Comparison of ENCODE assay signal across 18 cellular contexts in genomic region chr3:70926835-70927234, GRCh38.
DNase-seq lines count a peak whose midpoint lies in the region; ATAC-seq and TF ChIP-seq lines count a peak whose summit lies in the region.
"Had no signal": no experiment of that assay in that cellular context is flagged by ENCODE, and none has a peak within 500 bp of the region (broad histone marks: within the 10 kb centered on the region; RNA-seq: fewer than 3 reads in every experiment).

No MANE protein-coding gene starts in this region.

- H3K79me1 ChIP-seq in IMR-90 (ENCODE audit: low read depth in 1 of 2, low read length in 2 of 2) = no peaks in the 10 kb centered on the region

- peak overlapping the region; percentile 57 for H3K27ac Mint-ChIP-seq in neural progenitor cell
- H3K27ac Mint-ChIP-seq: B cell; CD4-positive, alpha-beta T cell; CD8-positive, alpha-beta T cell had no signal

- no peaks in the 10 kb centered on the region for H3K36me3 ChIP-seq in IMR-90 (ENCODE audit: control insufficient read depth, insufficient read depth, low read length)
- no peaks in the 10 kb centered on the region for H3K36me3 ChIP-seq in esophagus muscularis mucosa
- no peaks in the 10 kb centered on the region for H3K36me3 ChIP-seq in neural progenitor cell
- no peaks in the 10 kb centered on the region for H3K36me3 ChIP-seq in gastroesophageal sphincter
- H3K36me3 ChIP-seq: BLaER1 treated with 17β-estradiol and CSF1 and Interleukin-3, amounts not matched to agents 10 nM and 100 nM had no signal

- no peak overlapping the region for H3K23ac ChIP-seq in IMR-90 (ENCODE audit: low read depth, low read length)

- H2BK5ac ChIP-seq in IMR-90 (ENCODE audit: low read depth, low read length, poor library complexity, severe bottlenecking) = no peak overlapping the region

- H3K9me1 ChIP-seq in IMR-90 (ENCODE audit: insufficient read depth, low read length) = no peaks in the 10 kb centered on the region

- no peaks in the 10 kb centered on the region for H3K79me2 ChIP-seq in neural progenitor cell (ENCODE audit: low read depth)

- H3K27ac ChIP-seq in IMR-90 (ENCODE audit: insufficient read depth, low read length) = no peak overlapping the region
- H3K27ac ChIP-seq in esophagus muscularis mucosa (replicated peaks in 1 of 4) = no peak overlapping the region
- no peak overlapping the region for H3K27ac ChIP-seq in neural progenitor cell
- H3K27ac ChIP-seq in gastroesophageal sphincter = no peak overlapping the region
- H3K27ac ChIP-seq: 22Rv1; A549; BLaER1 treated with 17β-estradiol and CSF1 and Interleukin-3, amounts not matched to agents 10 nM and 100 nM; C4-2B had no signal

- no peak overlapping the region for H4K8ac ChIP-seq in IMR-90 (ENCODE audit: low read depth in 2 of 2, low read length in 2 of 2)

- no peak overlapping the region for H2AK9ac ChIP-seq in IMR-90 (replicated peaks; ENCODE audit: low read depth, low read length, poor library complexity)

- no peaks in the 10 kb centered on the region for H3F3A ChIP-seq in neural progenitor cell (ENCODE audit: low read depth)

- no peak overlapping the region for H2BK120ac ChIP-seq in IMR-90 (ENCODE audit: low read depth, low read length)

- ATAC-seq in IMR-90 (ENCODE audit: low read depth) = no peak
- no peak for ATAC-seq in GM18868 (IDR thresholded peaks at IDR 0.05; ENCODE audit: unreplicated experiment)
- no peak for ATAC-seq in gastroesophageal sphincter
- ATAC-seq: A549; CD8-positive, alpha-beta T cell had no signal

- no peak overlapping the region for H2AK5ac ChIP-seq in IMR-90 (ENCODE audit: low read depth, low read length)

- H3K18ac ChIP-seq in IMR-90 (ENCODE audit: low read depth, low read length) = no peak overlapping the region

- no peaks in the 10 kb centered on the region for H4K20me1 ChIP-seq in IMR-90 (ENCODE audit: insufficient read depth, low read length)
- no peaks in the 10 kb centered on the region for H4K20me1 ChIP-seq in neural progenitor cell (ENCODE audit: low read depth)
- H4K20me1 ChIP-seq: BLaER1 treated with 17β-estradiol and CSF1 and Interleukin-3, amounts not matched to agents 10 nM and 100 nM had no signal

- H3K4me1 ChIP-seq in IMR-90 (ENCODE audit: control insufficient read depth, insufficient read depth, low read length) = no peaks in the 10 kb centered on the region
- H3K4me1 ChIP-seq in esophagus muscularis mucosa = no peaks in the 10 kb centered on the region
- H3K4me1 ChIP-seq in neural progenitor cell = no peaks in the 10 kb centered on the region
- H3K4me1 ChIP-seq in gastroesophageal sphincter = no peaks in the 10 kb centered on the region
- H3K4me1 ChIP-seq: A549; BLaER1 treated with 17β-estradiol and CSF1 and Interleukin-3, amounts not matched to agents 10 nM and 100 nM; Caco-2 had no signal

- H3K4me3 ChIP-seq in IMR-90 (ENCODE audit: insufficient read depth, low read depth, low read length) (no peak overlapping the region), esophagus muscularis mucosa (no peak overlapping the region), neural progenitor cell (no peak overlapping the region), gastroesophageal sphincter (no peak overlapping the region)
- H3K4me3 ChIP-seq: A549; BLaER1 treated with 17β-estradiol and CSF1 and Interleukin-3, amounts not matched to agents 10 nM and 100 nM had no signal

- H3K4me2 ChIP-seq in IMR-90 (ENCODE audit: low read depth, low read length) (no peak overlapping the region), neural progenitor cell (no peak overlapping the region)
- H3K4me2 ChIP-seq: A549; BLaER1 treated with 17β-estradiol and CSF1 and Interleukin-3, amounts not matched to agents 10 nM and 100 nM had no signal

- CTCF ChIA-PET in IMR-90 (lab: Yijun Ruan, JAX) = no interaction called here

- BruUV-seq in IMR-90 (replicated peaks; lab: Mats Ljungman, UMichigan) = no TSS peak

- no peak overlapping the region for H4K5ac ChIP-seq in IMR-90 (ENCODE audit: low read depth, low read length)

- no peak overlapping the region for H3K4me3 Mint-ChIP-seq in neural progenitor cell
- H3K4me3 Mint-ChIP-seq: B cell; CD4-positive, alpha-beta T cell; CD8-positive, alpha-beta T cell had no signal

- dilution Hi-C loops in IMR-90 (cut with HindIII; ENCODE audit: low sequenced_read_pairs, unreplicated experiment) = no loop called here

- no peak for TF ChIP-seq RAD21 in IMR-90 (IDR thresholded peaks at IDR 0.05; ENCODE audit: low read length)

- H3K14ac ChIP-seq in IMR-90 (replicated peaks; ENCODE audit: low read depth, low read length) = peak overlapping the region; percentile 43; the same call in 1 of the 2 replicates

- H2BK20ac ChIP-seq in IMR-90 (ENCODE audit: low read depth, low read length) = no peak overlapping the region

- no peaks in the 10 kb centered on the region for H3K36me3 Mint-ChIP-seq in neural progenitor cell
- H3K36me3 Mint-ChIP-seq: CD8-positive, alpha-beta T cell had no signal

- no peak overlapping the region for H4K91ac ChIP-seq in IMR-90 (ENCODE audit: insufficient read depth, low read depth, low read length)

- TF ChIP-seq POLR2A in IMR-90 (IDR thresholded peaks at IDR 0.05; ENCODE audit: low read depth, low read length) (no peak), esophagus muscularis mucosa (IDR thresholded peaks at IDR 0.05; ENCODE audit: low read depth) (no peak), gastroesophageal sphincter (IDR thresholded peaks at IDR 0.05) (no peak)

- H3K9me3 Mint-ChIP-seq in neural progenitor cell = peaks cover 2% of the 10 kb centered on the region
- H3K9me3 Mint-ChIP-seq: CD4-positive, alpha-beta T cell; CD8-positive, alpha-beta T cell had no signal

- intact Hi-C loops in IMR-90 (cut with micrococcal nuclease) (no loop called here), esophagus muscularis mucosa (cut with DNase I) (no loop called here)

- H3K9me3 ChIP-seq in IMR-90 (ENCODE audit: control insufficient read depth, insufficient read depth, low read length) (no peaks in the 10 kb centered on the region), esophagus muscularis mucosa (no peaks in the 10 kb centered on the region), neural progenitor cell (ENCODE audit: low read depth) (no peaks in the 10 kb centered on the region), gastroesophageal sphincter (no peaks in the 10 kb centered on the region)
- H3K9me3 ChIP-seq: A549 had no signal

- in situ Hi-C loops in IMR-90 (cut with MboI; ENCODE audit: low sequenced_read_pairs) = no loop called here

- no CpG with 5 or more reads among the region's 7 CpGs for WGBS in IMR-90 (ENCODE audit: extremely low coverage in 2 of 2, insufficient read length in 1 of 2), 2 experiments
- WGBS in esophagus muscularis mucosa = 84% methylated on average over 7 of the region's 7 CpGs
- 75 to 81% methylated on average over 7 of the region's 7 CpGs for WGBS in gastroesophageal sphincter (ENCODE audit: low coverage in 1 of 2), 2 donors

- H3K4ac ChIP-seq in IMR-90 (ENCODE audit: low read depth, low read length) = no peak overlapping the region

- H3K9ac ChIP-seq in IMR-90 (ENCODE audit: low read depth, low read length) (no peak overlapping the region), neural progenitor cell (no peak overlapping the region)
- H3K9ac ChIP-seq: BLaER1 treated with 17β-estradiol and CSF1 and Interleukin-3, amounts not matched to agents 10 nM and 100 nM had no signal

- no peak overlapping the region for H2AFZ ChIP-seq in IMR-90 (replicated peaks; ENCODE audit: low read length, poor library complexity)
- no peak overlapping the region for H2AFZ ChIP-seq in neural progenitor cell (replicated peaks)

- no peaks in the 10 kb centered on the region for H3K27me3 ChIP-seq in IMR-90 (ENCODE audit: control insufficient read depth, insufficient read depth, low read length)
- H3K27me3 ChIP-seq in esophagus muscularis mucosa = no peaks in the 10 kb centered on the region
- no peaks in the 10 kb centered on the region for H3K27me3 ChIP-seq in neural progenitor cell
- no peaks in the 10 kb centered on the region for H3K27me3 ChIP-seq in gastroesophageal sphincter
- H3K27me3 ChIP-seq: BLaER1 treated with 17β-estradiol and CSF1 and Interleukin-3, amounts not matched to agents 10 nM and 100 nM had no signal

- DNase-seq in IMR-90 (no peak), esophagus muscularis mucosa (ENCODE audit: extremely low spot score) (peak; percentile 57), neural progenitor cell (ENCODE audit: low spot score) (no peak), T1000 (lab: John Stamatoyannopoulos, UW) (no peak)
- DNase-seq: AML-193; Caco-2; Calu3; CD4-positive, alpha-beta T cell; CD8-positive, alpha-beta T cell; DMS79 treated with DMSO at 0.1 percent for 48 hours; GF-D8 had no signal

- TF ChIP-seq EP300 in esophagus muscularis mucosa (IDR thresholded peaks at IDR 0.05) = no peak
- TF ChIP-seq EP300 in gastroesophageal sphincter (IDR thresholded peaks at IDR 0.05) = no peak

- H3K27me3 Mint-ChIP-seq in neural progenitor cell (ENCODE audit: insufficient read depth, low read depth) = no peaks in the 10 kb centered on the region
- H3K27me3 Mint-ChIP-seq: CD4-positive, alpha-beta T cell had no signal

- no peak overlapping the region for H2BK15ac ChIP-seq in IMR-90 (ENCODE audit: low read depth, low read length)

- H3K4me1 Mint-ChIP-seq in neural progenitor cell = no peaks in the 10 kb centered on the region
- H3K4me1 Mint-ChIP-seq: B cell had no signal

- H3K56ac ChIP-seq in IMR-90 (ENCODE audit: extremely low read depth, insufficient read depth, low read length) = no peak overlapping the region

- POLR2A ChIA-PET in IMR-90 (lab: Charles Lee; ENCODE audit: unreplicated experiment) = no interaction called here

- TF ChIP-seq CTCF in IMR-90 (conservative IDR thresholded peaks at IDR 0.05; ENCODE audit: low read depth, low read length) (no peak), esophagus muscularis mucosa (IDR thresholded peaks at IDR 0.05) (no peak), neural progenitor cell (IDR thresholded peaks at IDR 0.05) (no peak), gastroesophageal sphincter (IDR thresholded peaks at IDR 0.05) (no peak)

TF ChIP-seq in IMR-90, 13 proteins besides CTCF, POLR2A, EP300 and RAD21 (continues in another document):
- TF ChIP-seq SMC3 (IDR thresholded peaks at IDR 0.05; ENCODE audit: low read depth, low read length) (no peak), MAFK (IDR thresholded peaks at IDR 0.05; ENCODE audit: low read depth, low read length) (no peak), NFE2L2 (IDR thresholded peaks at IDR 0.05; ENCODE audit: low read depth, low read length) (no peak), RFX5 (IDR thresholded peaks at IDR 0.05; ENCODE audit: low read depth, low read length) (no peak), MXI1 (IDR thresholded peaks at IDR 0.05; ENCODE audit: borderline replicate concordance, low read depth, low read length) (no peak), MAZ (IDR thresholded peaks at IDR 0.05; ENCODE audit: borderline replicate concordance, low read depth, low read length) (no peak), BHLHE40 (IDR thresholded peaks at IDR 0.05; ENCODE audit: low read depth, low read length) (no peak)
- TF ChIP-seq, protein P1, sequence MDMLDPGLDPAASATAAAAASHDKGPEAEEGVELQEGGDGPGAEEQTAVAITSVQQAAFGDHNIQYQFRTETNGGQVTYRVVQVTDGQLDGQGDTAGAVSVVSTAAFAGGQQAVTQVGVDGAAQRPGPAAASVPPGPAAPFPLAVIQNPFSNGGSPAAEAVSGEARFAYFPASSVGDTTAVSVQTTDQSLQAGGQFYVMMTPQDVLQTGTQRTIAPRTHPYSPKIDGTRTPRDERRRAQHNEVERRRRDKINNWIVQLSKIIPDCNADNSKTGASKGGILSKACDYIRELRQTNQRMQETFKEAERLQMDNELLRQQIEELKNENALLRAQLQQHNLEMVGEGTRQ (IDR thresholded peaks at IDR 0.05; ENCODE audit: low read depth, low read length) = no peak
